8 cellular contexts compared by ENCODE assay signal in genomic region chr7:21670496-21670895, GRCh38.
"Had no signal": no experiment of that assay in that cellular context is flagged by ENCODE, and none has a peak within 500 bp of the region (broad histone marks: within the 10 kb centered on the region; RNA-seq: fewer than 3 reads in every experiment).

No MANE protein-coding gene starts in this region.

- H3K27ac ChIP-seq: GM23248 had no signal

- H3K4me3 Mint-ChIP-seq: H9, IgD-negative memory B cell had no signal

- H3K9me3 Mint-ChIP-seq: H9, IgD-negative memory B cell had no signal

- H3K27ac Mint-ChIP-seq: H9, IgD-negative memory B cell had no signal

- H3K27me3 Mint-ChIP-seq: IgD-negative memory B cell had no signal

- H3K36me3 Mint-ChIP-seq: IgD-negative memory B cell had no signal

- FAIRE-seq: H1, H54, HepG2 had no signal

- H2AFZ ChIP-seq: GM23248 had no signal

- DNase-seq: GM23248, H9, HCEC 1CT, KBM-7 had no signal

- H3K4me3 ChIP-seq: GM23248 had no signal

- ATAC-seq: HepG2 had no signal

- H3K4me1 Mint-ChIP-seq: H9 had no signal
